In genomic region chr5:171783051-171783450, GRCh38 we compare ENCODE assay signal across 1 cellular context.
TF ChIP-seq lines count a peak whose summit lies in the region.

No MANE protein-coding gene starts in this region.

TF ChIP-seq in IMR-90, 13 proteins besides CTCF, POLR2A, EP300 and RAD21 (continued from another document):
- TF ChIP-seq USF2 (IDR thresholded peaks at IDR 0.05; ENCODE audit: low read depth, low read length) (no peak), BHLHE40 (IDR thresholded peaks at IDR 0.05; ENCODE audit: low read depth, low read length) (no peak), CHD1 (IDR thresholded peaks at IDR 0.05; ENCODE audit: low read depth, low read length) (no peak), MXI1 (IDR thresholded peaks at IDR 0.05; ENCODE audit: borderline replicate concordance, low read depth, low read length) (no peak), ELK1 (IDR thresholded peaks at IDR 0.05; ENCODE audit: borderline replicate concordance, low read depth, low read length) (no peak), FOS (IDR thresholded peaks at IDR 0.05; ENCODE audit: low read depth, low read length) (peak; percentile 30; the same call in 1 of the 2 replicates), MAFK (IDR thresholded peaks at IDR 0.05; ENCODE audit: low read depth, low read length) (no peak)
